8 cellular contexts compared by ENCODE assay signal in genomic region chr18:63367241-63367953, GRCh38. TPM values are rescaled to one million over a fixed set of nuclear protein-coding genes. Genes with fewer than 3 reads are reported as not detected.
DNase-seq lines count a peak whose midpoint lies in the region; ATAC-seq and TF ChIP-seq lines count a peak whose summit lies in the region.

No MANE protein-coding gene starts in this region.

- no peaks in the 10 kb centered on the region for H3K27me3 ChIP-seq in CD4-positive, CD25-positive, alpha-beta regulatory T cell (ENCODE audit: control insufficient read depth, insufficient read depth, low read length)
- no peaks in the 10 kb centered on the region for H3K27me3 ChIP-seq in duodenal mucosa (ENCODE audit: control insufficient read depth in 1 of 2, insufficient read depth in 2 of 2, low read length in 2 of 2)
- H3K27me3 ChIP-seq in right lobe of liver, result no peaks in the 10 kb centered on the region

- POLR2A ChIA-PET in activated CD4-positive, alpha-beta memory T cell treated with anti-CD3 and anti-CD28 coated beads for 36 hours (lab: Charles Lee), result interaction anchor here (1.1 to 1.8 kb wide), 3 partner anchors 11 to 55 kb away, joined by 3 to 9 read pairs (median 5); partner anchors contain the start of gene VPS4B

- peak overlapping the region; percentile 62 for H3K27ac ChIP-seq in CD4-positive, CD25-positive, alpha-beta regulatory T cell (ENCODE audit: insufficient read depth, low read length, poor library complexity, severe bottlenecking)
- peak overlapping the region; percentile 96 for H3K27ac ChIP-seq in duodenal mucosa (ENCODE audit: low read depth, low read length)
- peak overlapping the region; percentile 89 to 97 (median 94) for H3K27ac ChIP-seq in right lobe of liver

- peaks cover 4% of the 10 kb centered on the region for H3K36me3 ChIP-seq in CD4-positive, CD25-positive, alpha-beta regulatory T cell (ENCODE audit: control insufficient read depth, insufficient read depth, low read length)
- H3K36me3 ChIP-seq in duodenal mucosa (ENCODE audit: control insufficient read depth in 1 of 2, insufficient read depth in 2 of 2, low read length in 2 of 2) (peaks cover 2 to 3% of the 10 kb centered on the region in 2 donors), right lobe of liver (peaks cover 0 to 2% (median 0%) of the 10 kb centered on the region in 4 donors)

- peak in 1 of 4 donors; percentile 3 for TF ChIP-seq CTCF in right lobe of liver (IDR thresholded peaks at IDR 0.05)

- H3K27me3 Mint-ChIP-seq in CD4-positive, CD25-positive, alpha-beta regulatory T cell, result no peaks in the 10 kb centered on the region
- H3K27me3 Mint-ChIP-seq in activated CD4-positive, alpha-beta memory T cell treated with anti-CD3 and anti-CD28 coated beads for 36 hours, result no peaks in the 10 kb centered on the region

- H3K27ac Mint-ChIP-seq in CD4-positive, CD25-positive, alpha-beta regulatory T cell, result peak overlapping the region; percentile 35 to 86 (median 69)
- H3K27ac Mint-ChIP-seq in activated CD4-positive, alpha-beta memory T cell treated with anti-CD3 and anti-CD28 coated beads for 36 hours, result peak overlapping the region; percentile 86

- peak; percentile 95 for TF ChIP-seq POLR2A in right lobe of liver (IDR thresholded peaks at IDR 0.05)

- H3K4me3 Mint-ChIP-seq in CD4-positive, CD25-positive, alpha-beta regulatory T cell, result peak overlapping the region; percentile 31 to 97 (median 94)
- H3K4me3 Mint-ChIP-seq in activated CD4-positive, alpha-beta memory T cell treated with anti-CD3 and anti-CD28 coated beads for 36 hours, result peak overlapping the region; percentile 90

- H3K9ac ChIP-seq in duodenal mucosa (ENCODE audit: low read depth in 1 of 2, low read length in 2 of 2), result peak overlapping the region; percentile 55 to 72

- DNase-seq in CD4-positive, CD25-positive, alpha-beta regulatory T cell, result peak; percentile 74 to 88 (median 81)
- DNase-seq in NCI-H748 treated with DMSO at 0.1 percent for 48 hours (lab: John Stamatoyannopoulos, UW) (peak; percentile 75), right lobe of liver (peak; percentile 95 to 98 (median 97))
- peak; percentile 89 for DNase-seq in activated CD4-positive, alpha-beta memory T cell treated with anti-CD3 and anti-CD28 coated beads for 36 hours
- DNase-seq in stimulated activated CD4-positive, alpha-beta T cell treated with anti-CD3 and anti-CD28 coated beads, Interleukin-4, amount 100 ng/mL, for 4 hours, result peak; percentile 76 to 83

- peaks cover 37% of the 10 kb centered on the region for H3K4me1 ChIP-seq in CD4-positive, CD25-positive, alpha-beta regulatory T cell (ENCODE audit: control insufficient read depth, insufficient read depth, low read length, poor library complexity, severe bottlenecking)
- peaks cover 8 to 12% of the 10 kb centered on the region in 2 donors for H3K4me1 ChIP-seq in duodenal mucosa (ENCODE audit: control insufficient read depth in 1 of 2, insufficient read depth in 2 of 2, low read length in 2 of 2)
- H3K4me1 ChIP-seq in right lobe of liver, result peaks cover 0 to 17% (median 0%) of the 10 kb centered on the region in 4 donors

- peaks cover 15 to 48% (median 35%) of the 10 kb centered on the region in 4 donors for H3K4me1 Mint-ChIP-seq in CD4-positive, CD25-positive, alpha-beta regulatory T cell
- H3K4me1 Mint-ChIP-seq in activated CD4-positive, alpha-beta memory T cell treated with anti-CD3 and anti-CD28 coated beads for 36 hours (ENCODE audit: low read depth), result peaks cover 29% of the 10 kb centered on the region

- H3K4me3 ChIP-seq in CD4-positive, CD25-positive, alpha-beta regulatory T cell (ENCODE audit: low read depth, low read length), result peak overlapping the region; percentile 95
- H3K4me3 ChIP-seq in duodenal mucosa (ENCODE audit: low read depth in 1 of 2, low read length in 2 of 2), result peak overlapping the region; percentile 73 to 94
- H3K4me3 ChIP-seq in right lobe of liver, result peak overlapping the region; percentile 85 to 90 (median 90)

- no peaks in the 10 kb centered on the region for H3K9me3 Mint-ChIP-seq in CD4-positive, CD25-positive, alpha-beta regulatory T cell
- peaks cover 16% of the 10 kb centered on the region for H3K9me3 Mint-ChIP-seq in activated CD4-positive, alpha-beta memory T cell treated with anti-CD3 and anti-CD28 coated beads for 36 hours

- ATAC-seq in CD4-positive, CD25-positive, alpha-beta regulatory T cell (ENCODE audit: low read depth in 2 of 2), result peak; percentile 87
- ATAC-seq in GM19397 (IDR thresholded peaks at IDR 0.05; ENCODE audit: unreplicated experiment), result peak; percentile 91
- peak; percentile 79 for ATAC-seq in HG03565 (IDR thresholded peaks at IDR 0.05; ENCODE audit: unreplicated experiment)
- peak; percentile 92 to 97 (median 93) for ATAC-seq in right lobe of liver

- H3K9me3 ChIP-seq in CD4-positive, CD25-positive, alpha-beta regulatory T cell (ENCODE audit: control insufficient read depth in 2 of 2, low read length in 2 of 2), result no peaks in the 10 kb centered on the region
- H3K9me3 ChIP-seq in duodenal mucosa (ENCODE audit: control insufficient read depth in 1 of 2, low read length in 2 of 2) (no peaks in the 10 kb centered on the region), right lobe of liver (no peaks in the 10 kb centered on the region)

- CTCF ChIA-PET in activated CD4-positive, alpha-beta memory T cell treated with anti-CD3 and anti-CD28 coated beads for 36 hours (lab: Charles Lee), result interaction anchor here (0.8 to 1.8 kb wide), 4 partner anchors 15 to 351 kb away, joined by 3 to 9 read pairs (median 3); no protein-coding TSS in a partner anchor

- intact Hi-C loops in activated CD4-positive, alpha-beta memory T cell treated with anti-CD3 and anti-CD28 coated beads for 36 hours (cut with micrococcal nuclease), result loop anchor here (1.0 to 10.0 kb wide), 7 partner anchors 12 to 845 kb away; partner anchors contain the start of genes VPS4B and ZCCHC2
- intact Hi-C loops in right lobe of liver (cut with DNase I), result loop anchor here in 1 of 2 donors (10.0 kb wide), 1 partner anchor 57 kb away; the partner anchor contains the start of gene VPS4B

- H3K36me3 Mint-ChIP-seq in CD4-positive, CD25-positive, alpha-beta regulatory T cell, result peaks cover 14% of the 10 kb centered on the region
- H3K36me3 Mint-ChIP-seq in activated CD4-positive, alpha-beta memory T cell treated with anti-CD3 and anti-CD28 coated beads for 36 hours, result peaks cover 18% of the 10 kb centered on the region

- 0% methylated on average over 6 of the region's 66 CpGs for WGBS in right lobe of liver (ENCODE audit: insufficient coverage, low coverage, low lambda C conversion rate, missing lambda C conversion rate)

RNA-seq across cellular contexts. Expression of gene KDSR, which starts 0.4 kb away (rescaled TPM):
- total RNA-seq in CD4-positive, CD25-positive, alpha-beta regulatory T cell, result 42.0 TPM
- 100 to 1,000 TPM in 3 of 4 donors, 10 to 100 TPM in 1; 99.8 to 119 (median 106) TPM for polyA plus RNA-seq in CD4-positive, CD25-positive, alpha-beta regulatory T cell
- total RNA-seq in activated CD4-positive, alpha-beta memory T cell treated with anti-CD3 and anti-CD28 coated beads for 36 hours, result 10 to 100 TPM; 72.8 to 77.2 TPM
- total RNA-seq in right lobe of liver, result 10 to 100 TPM; 32.3 to 67.1 (median 56.1) TPM

RNA-seq across cellular contexts. Expression of gene BCL2, which starts 47.8 kb away (rescaled TPM):
- total RNA-seq in CD4-positive, CD25-positive, alpha-beta regulatory T cell, result 125 TPM
- 10 to 100 TPM; 19.1 to 39.0 (median 29.5) TPM for polyA plus RNA-seq in CD4-positive, CD25-positive, alpha-beta regulatory T cell
- 10 to 100 TPM; 66.9 to 67.9 TPM for total RNA-seq in activated CD4-positive, alpha-beta memory T cell treated with anti-CD3 and anti-CD28 coated beads for 36 hours
- 1 to 10 TPM in 5 of 6 experiments, under 1 TPM in 1; 0.73 to 4.7 (median 2.7) TPM for total RNA-seq in right lobe of liver

RNA-seq across cellular contexts. Expression of gene VPS4B, which starts 54.9 kb away (rescaled TPM):
- 93.3 TPM for total RNA-seq in CD4-positive, CD25-positive, alpha-beta regulatory T cell
- 10 to 100 TPM; 54.2 to 72.4 (median 64.0) TPM for polyA plus RNA-seq in CD4-positive, CD25-positive, alpha-beta regulatory T cell
- total RNA-seq in activated CD4-positive, alpha-beta memory T cell treated with anti-CD3 and anti-CD28 coated beads for 36 hours, result 10 to 100 TPM; 41.7 to 43.3 TPM
- total RNA-seq in right lobe of liver, result 10 to 100 TPM; 18.3 to 30.4 (median 22.3) TPM

Comparison
In these comparisons a context has a peak if more than half of its experiments do, and no peak if none do; other contexts are left out.
1. Peak in every context shown above with its lines: DNase-seq, ATAC-seq, H3K4me3 ChIP-seq and H3K27ac ChIP-seq.
2. RNA of gene BCL2, which starts 47.8 kb away (total RNA-seq): 125 TPM in CD4-positive, CD25-positive, alpha-beta regulatory T cell (single experiment) and 66.9 to 67.9 TPM in activated CD4-positive, alpha-beta memory T cell treated with anti-CD3 and anti-CD28 coated beads for 36 hours; 0.73 to 4.7 TPM in right lobe of liver; every median in the first group is over 10 times any median in the second.